ENCODE assay signal across 8 cellular contexts in the genomic region with DNA sequence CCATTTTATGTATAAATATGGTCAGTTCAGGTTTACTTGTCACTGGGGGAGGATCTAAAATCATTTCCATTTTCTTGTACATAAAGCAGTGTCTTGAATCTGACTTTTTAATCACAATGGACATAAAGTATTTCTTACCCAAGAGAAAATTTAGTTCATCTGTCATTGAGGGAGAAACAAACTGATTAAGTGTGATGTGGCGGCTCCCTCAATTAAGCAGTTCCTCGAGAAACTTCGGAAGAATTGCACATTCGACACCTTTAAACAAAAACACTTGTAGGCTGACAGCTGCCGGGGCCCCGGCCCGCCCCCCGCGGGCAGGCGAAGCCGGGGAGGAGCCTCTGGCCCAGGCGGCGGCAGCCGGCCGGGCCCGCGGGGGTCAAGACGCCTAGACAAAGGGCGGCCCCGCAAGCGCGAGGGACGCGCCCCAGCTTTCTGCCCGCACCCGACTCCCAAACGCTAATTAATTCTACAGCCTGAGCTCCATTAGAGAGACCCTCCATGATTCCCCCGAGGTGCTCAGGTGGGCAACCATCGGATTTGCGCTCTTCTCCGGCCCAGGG. TPM values are rescaled to one million over a fixed set of nuclear protein-coding genes. Genes with fewer than 3 reads are reported as not detected.
DNase-seq lines count a peak whose midpoint lies in the region; ATAC-seq and TF ChIP-seq lines count a peak whose summit lies in the region.

No MANE protein-coding gene starts in this region.

- H3K9me3 ChIP-seq in suprapubic skin = no peaks in the 10 kb centered on the region

- H3K4me3 ChIP-seq in LNCaP clone FGC (ENCODE audit: low read depth, low read length) (peak overlapping the region; percentile 71), astrocyte of the spinal cord (ENCODE audit: low read depth, low read length) (peak overlapping the region; percentile 84), suprapubic skin (peak overlapping the region; percentile 80)

- H3K36me3 ChIP-seq in suprapubic skin = no peaks in the 10 kb centered on the region

- no peak for ATAC-seq in activated CD8-positive, alpha-beta memory T cell treated with anti-CD3 and anti-CD28 coated beads, Interleukin-2, amount 10 ng/mL, durations not matched to agents 7 days and 5 days
- ATAC-seq in HG02759 (IDR thresholded peaks at IDR 0.05; ENCODE audit: unreplicated experiment) = no peak
- ATAC-seq in GM19328 (IDR thresholded peaks at IDR 0.05; ENCODE audit: unreplicated experiment) = no peak

- TF ChIP-seq CTCF in LNCaP clone FGC (IDR thresholded peaks at IDR 0.05; ENCODE audit: control insufficient read depth, extremely low read depth, insufficient read depth) = no peak
- no peak for TF ChIP-seq CTCF in astrocyte of the spinal cord (IDR thresholded peaks at IDR 0.05; ENCODE audit: low read depth, low read length)
- no peak for TF ChIP-seq CTCF in suprapubic skin (IDR thresholded peaks at IDR 0.05)

- peak overlapping the region; percentile 80 for H3K4me3 Mint-ChIP-seq in activated CD8-positive, alpha-beta memory T cell treated with anti-CD3 and anti-CD28 coated beads, Interleukin-2, amount 10 ng/mL, durations not matched to agents 7 days and 5 days

- no peak for TF ChIP-seq POLR2A in suprapubic skin (IDR thresholded peaks at IDR 0.05)

- no peak overlapping the region for H3K27ac Mint-ChIP-seq in activated CD8-positive, alpha-beta memory T cell treated with anti-CD3 and anti-CD28 coated beads, Interleukin-2, amount 10 ng/mL, durations not matched to agents 7 days and 5 days

- peaks cover 61% of the 10 kb centered on the region for H3K27me3 Mint-ChIP-seq in activated CD8-positive, alpha-beta memory T cell treated with anti-CD3 and anti-CD28 coated beads, Interleukin-2, amount 10 ng/mL, durations not matched to agents 7 days and 5 days

- H3K4me1 ChIP-seq in suprapubic skin = peaks cover 23% of the 10 kb centered on the region

- peaks cover 4% of the 10 kb centered on the region for H3K9me3 Mint-ChIP-seq in activated CD8-positive, alpha-beta memory T cell treated with anti-CD3 and anti-CD28 coated beads, Interleukin-2, amount 10 ng/mL, durations not matched to agents 7 days and 5 days (ENCODE audit: low read depth)

- peaks cover 4% of the 10 kb centered on the region for H3K36me3 Mint-ChIP-seq in activated CD8-positive, alpha-beta memory T cell treated with anti-CD3 and anti-CD28 coated beads, Interleukin-2, amount 10 ng/mL, durations not matched to agents 7 days and 5 days

- H3K27me3 ChIP-seq in layer of hippocampus (ENCODE audit: control insufficient read depth, insufficient read depth, low read length) = no peaks in the 10 kb centered on the region
- peaks cover 44% of the 10 kb centered on the region for H3K27me3 ChIP-seq in suprapubic skin

- CTCF ChIA-PET in activated CD8-positive, alpha-beta memory T cell treated with anti-CD3 and anti-CD28 coated beads, Interleukin-2, amount 10 ng/mL, durations not matched to agents 7 days and 5 days (lab: Charles Lee) = interaction anchor here (0.6 to 2.0 kb wide), 2 partner anchors 10 to 17 kb away, joined by 3 to 5 read pairs; no protein-coding TSS in a partner anchor

- TF ChIP-seq EP300 in suprapubic skin (IDR thresholded peaks at IDR 0.05) = no peak

- peak overlapping the region; percentile 68 for H3K27ac ChIP-seq in layer of hippocampus (ENCODE audit: low read depth, low read length)
- H3K27ac ChIP-seq in suprapubic skin = no peak overlapping the region

- no peak for DNase-seq in activated CD8-positive, alpha-beta memory T cell treated with anti-CD3 and anti-CD28 coated beads, Interleukin-2, amount 10 ng/mL, durations not matched to agents 7 days and 5 days
- no peak for DNase-seq in activated CD8-positive, alpha-beta memory T cell treated with anti-CD3 and anti-CD28 coated beads for 24 hours
- no peak for DNase-seq in LNCaP clone FGC (ENCODE audit: low read depth)
- DNase-seq in astrocyte of the spinal cord (ENCODE audit: low read depth, low spot score) = no peak
- no peak for DNase-seq in suprapubic skin (ENCODE audit: low spot score in 2 of 2)

- peaks cover 13% of the 10 kb centered on the region for H3K4me1 Mint-ChIP-seq in activated CD8-positive, alpha-beta memory T cell treated with anti-CD3 and anti-CD28 coated beads, Interleukin-2, amount 10 ng/mL, durations not matched to agents 7 days and 5 days

- WGBS in suprapubic skin = 6% methylated on average over 10 of the region's 31 CpGs

- in situ Hi-C loops in astrocyte of the spinal cord (cut with HindIII; ENCODE audit: low sequenced_read_pairs) = no loop called here

RNA-seq across cellular contexts. Expression of gene TRIM36, which starts 0.8 kb away (rescaled TPM):
- under 1 TPM in 1 of 2 experiments, not detected in 1; 0.29 TPM for total RNA-seq in activated CD8-positive, alpha-beta memory T cell treated with anti-CD3 and anti-CD28 coated beads, Interleukin-2, amount 10 ng/mL, durations not matched to agents 7 days and 5 days
- total RNA-seq in suprapubic skin = 1 to 10 TPM; 1.1 to 4.0 (median 2.0) TPM
